Comparison of ENCODE assay signal across 8 cellular contexts in the genomic region with DNA sequence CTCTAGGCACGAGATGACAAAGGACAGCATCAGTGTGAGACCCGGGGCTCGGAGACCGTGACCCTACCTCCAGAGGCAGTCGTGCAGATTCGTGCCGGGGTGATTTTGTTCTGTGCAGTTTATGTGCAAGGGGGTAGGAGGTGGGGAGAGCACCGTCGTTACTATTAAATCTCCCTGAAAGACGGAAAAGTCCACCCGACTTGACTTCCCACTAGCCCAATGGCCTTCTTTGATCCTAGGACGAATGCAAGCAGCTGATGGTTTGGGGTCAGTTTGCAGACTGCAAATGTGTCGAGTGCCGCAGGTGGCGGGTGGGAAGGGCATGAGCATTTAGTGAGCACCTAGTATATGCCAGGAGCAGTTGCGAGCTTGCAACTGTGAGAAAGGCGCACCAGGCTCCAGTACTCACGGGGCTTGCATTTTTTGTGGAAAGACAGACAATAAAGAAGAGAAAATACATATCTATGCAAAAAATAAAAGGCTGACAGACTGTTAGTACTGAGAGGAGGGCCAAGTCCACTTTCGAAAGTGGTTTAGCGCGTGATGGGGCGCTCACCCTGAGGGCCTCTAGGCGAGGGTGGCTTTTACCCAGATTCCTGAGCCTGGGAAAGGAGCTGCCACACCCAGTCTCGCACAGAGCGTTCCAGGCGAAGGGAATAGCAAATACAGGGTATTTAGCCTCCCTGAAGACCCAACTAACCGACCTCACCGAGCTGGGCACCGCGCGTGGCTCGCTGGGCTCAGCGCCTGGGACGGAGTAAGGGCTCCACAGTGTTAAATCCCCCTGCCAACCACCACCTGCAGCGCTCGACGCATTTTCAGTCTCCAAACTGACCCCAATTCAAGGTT. TPM values are rescaled to one million over a fixed set of nuclear protein-coding genes. Genes with fewer than 3 reads are reported as not detected.
DNase-seq lines count a peak whose midpoint lies in the region; ATAC-seq and TF ChIP-seq lines count a peak whose summit lies in the region.

No MANE protein-coding gene starts in this region.

- no peaks in the 10 kb centered on the region for H4K20me1 ChIP-seq in mammary epithelial cell (ENCODE audit: insufficient read depth, low read length)

- 4% methylated on average over 33 of the region's 37 CpGs for WGBS in mammary epithelial cell (ENCODE audit: low coverage, missing lambda C conversion rate)

- H3K4me1 ChIP-seq in mammary epithelial cell (ENCODE audit: insufficient read depth, low read length), result peaks cover 36% of the 10 kb centered on the region

- dilution Hi-C loops in mammary epithelial cell (cut with HindIII; ENCODE audit: low sequenced_read_pairs), result loop anchor here (5.0 kb wide), 1 partner anchor 96 kb away; no protein-coding TSS in a partner anchor

- no peaks in the 10 kb centered on the region for H3K36me3 Mint-ChIP-seq in stimulated activated memory B cell treated with anti-CD40 and anti-IgM and Interleukin-4, amounts not matched to agents 10 μg/mL and 1 μg/mL and 100 μg/mL, for 72 hours

- no TSS peak for BruUV-seq in mammary epithelial cell (replicated peaks; lab: Mats Ljungman, UMichigan)

- DNase-seq in activated T-cell treated with anti-CD3 and anti-CD28 coated beads for 1 hour (ENCODE audit: low read depth) (peak; percentile 22), RPMI7951 (ENCODE audit: low read depth) (peak; percentile 70), mammary epithelial cell (peak; percentile 57), left kidney (ENCODE audit: low read depth, low spot score) (peak; percentile 29), NCI-H187 (lab: John Stamatoyannopoulos, UW) (no peak)
- no peak for DNase-seq in activated T-cell treated with anti-CD3 and anti-CD28 coated beads, Interleukin-2, amount 50 U/mL, for 1 hour

- peak overlapping the region; percentile 85 for H3K27ac ChIP-seq in mammary epithelial cell (ENCODE audit: insufficient read depth, low read depth, low read length)

- peak; percentile 19 to 42 for TF ChIP-seq CTCF in mammary epithelial cell (conservative IDR thresholded peaks at IDR 0.05 in 1 of 2, IDR thresholded peaks at IDR 0.05 in 1 of 2; ENCODE audit: extremely low read depth in 1 of 2, insufficient read depth in 1 of 2, low read depth in 1 of 2, low read length in 2 of 2)

- H3K4me2 ChIP-seq in mammary epithelial cell (ENCODE audit: insufficient read depth, low read depth, low read length), result peak overlapping the region; percentile 94

- H3K4me3 Mint-ChIP-seq in stimulated activated memory B cell treated with anti-CD40 and anti-IgM and Interleukin-4, amounts not matched to agents 10 μg/mL and 1 μg/mL and 100 μg/mL, for 72 hours, result peak overlapping the region; percentile 88

- peak overlapping the region; percentile 79 for H3K27ac Mint-ChIP-seq in stimulated activated memory B cell treated with anti-CD40 and anti-IgM and Interleukin-4, amounts not matched to agents 10 μg/mL and 1 μg/mL and 100 μg/mL, for 72 hours

- no peaks in the 10 kb centered on the region for H3K27me3 Mint-ChIP-seq in stimulated activated memory B cell treated with anti-CD40 and anti-IgM and Interleukin-4, amounts not matched to agents 10 μg/mL and 1 μg/mL and 100 μg/mL, for 72 hours

- CTCF ChIA-PET in mammary epithelial cell (lab: Charles Lee; ENCODE audit: low non-redundant PET), result interaction anchor here (0.6 to 1.4 kb wide), 3 partner anchors 49 to 1434 kb away, joined by 3 to 4 read pairs (median 3); no protein-coding TSS in a partner anchor

- H3K4me3 ChIP-seq in mammary epithelial cell (replicated peaks in 1 of 3; ENCODE audit: insufficient read depth in 1 of 3, low read depth in 2 of 3, low read length in 3 of 3), result peak overlapping the region; percentile 59 to 80 (median 66)

- H3K9ac ChIP-seq in mammary epithelial cell (ENCODE audit: insufficient read depth, low read length), result peak overlapping the region; percentile 85

- H3K79me2 ChIP-seq in mammary epithelial cell (ENCODE audit: insufficient read depth, low read length), result peaks cover 40% of the 10 kb centered on the region

- peaks cover 49% of the 10 kb centered on the region for H3K4me1 Mint-ChIP-seq in stimulated activated memory B cell treated with anti-CD40 and anti-IgM and Interleukin-4, amounts not matched to agents 10 μg/mL and 1 μg/mL and 100 μg/mL, for 72 hours

- H2AFZ ChIP-seq in mammary epithelial cell (ENCODE audit: low read depth, low read length), result peak overlapping the region; percentile 95

- H3K9me3 Mint-ChIP-seq in stimulated activated memory B cell treated with anti-CD40 and anti-IgM and Interleukin-4, amounts not matched to agents 10 μg/mL and 1 μg/mL and 100 μg/mL, for 72 hours, result no peaks in the 10 kb centered on the region

- in situ Hi-C loops in mammary epithelial cell (cut with MboI; ENCODE audit: low sequenced_read_pairs in 2 of 2), result loop anchor here (5.0 to 10.0 kb wide), 2 partner anchors 91 to 166 kb away; no protein-coding TSS in a partner anchor

- no peaks in the 10 kb centered on the region for H3K36me3 ChIP-seq in mammary epithelial cell (ENCODE audit: insufficient read depth, low read length)

- intact Hi-C loops in mammary epithelial cell (cut with micrococcal nuclease), result loop anchor here (1.0 to 5.0 kb wide), 6 partner anchors 47 to 314 kb away; no protein-coding TSS in a partner anchor

- peak; percentile 26 for ATAC-seq in HG02943 (IDR thresholded peaks at IDR 0.05; ENCODE audit: low read depth, unreplicated experiment)
- ATAC-seq in stimulated activated memory B cell treated with anti-CD40 and anti-IgM and Interleukin-4, amounts not matched to agents 10 μg/mL and 1 μg/mL and 100 μg/mL, for 72 hours, result peak; percentile 67

- H3K27me3 ChIP-seq in mammary epithelial cell (ENCODE audit: insufficient read depth, low read length), result no peaks in the 10 kb centered on the region

- H3K9me3 ChIP-seq in mammary epithelial cell (replicated peaks; ENCODE audit: insufficient read depth, low read length), result no peaks in the 10 kb centered on the region

RNA-seq across cellular contexts. Expression of gene OSBPL3, which starts 0.9 kb away (rescaled TPM):
- total RNA-seq in RPMI7951 (2014; rRNA removed; shearing (Covaris generic)), result 35.0 and 39.4 TPM in 2 replicates
- 10 to 100 TPM; 42.7 to 64.8 TPM for total RNA-seq in mammary epithelial cell
- 22.9 TPM for polyA plus RNA-seq in mammary epithelial cell
- 26.3 TPM for polyA minus RNA-seq in mammary epithelial cell

Comparison
In these comparisons a context has a peak if more than half of its experiments do, and no peak if none do; other contexts are left out.
1. DNase-seq: peak in activated T-cell treated with anti-CD3 and anti-CD28 coated beads for 1 hour (single experiment), RPMI7951 (single experiment), mammary epithelial cell (single experiment) and left kidney (single experiment); none in activated T-cell treated with anti-CD3 and anti-CD28 coated beads, Interleukin-2, amount 50 U/mL, for 1 hour (single experiment) and NCI-H187 (0 of 2).